ENCODE assay signal across 8 cellular contexts in the genomic region with DNA sequence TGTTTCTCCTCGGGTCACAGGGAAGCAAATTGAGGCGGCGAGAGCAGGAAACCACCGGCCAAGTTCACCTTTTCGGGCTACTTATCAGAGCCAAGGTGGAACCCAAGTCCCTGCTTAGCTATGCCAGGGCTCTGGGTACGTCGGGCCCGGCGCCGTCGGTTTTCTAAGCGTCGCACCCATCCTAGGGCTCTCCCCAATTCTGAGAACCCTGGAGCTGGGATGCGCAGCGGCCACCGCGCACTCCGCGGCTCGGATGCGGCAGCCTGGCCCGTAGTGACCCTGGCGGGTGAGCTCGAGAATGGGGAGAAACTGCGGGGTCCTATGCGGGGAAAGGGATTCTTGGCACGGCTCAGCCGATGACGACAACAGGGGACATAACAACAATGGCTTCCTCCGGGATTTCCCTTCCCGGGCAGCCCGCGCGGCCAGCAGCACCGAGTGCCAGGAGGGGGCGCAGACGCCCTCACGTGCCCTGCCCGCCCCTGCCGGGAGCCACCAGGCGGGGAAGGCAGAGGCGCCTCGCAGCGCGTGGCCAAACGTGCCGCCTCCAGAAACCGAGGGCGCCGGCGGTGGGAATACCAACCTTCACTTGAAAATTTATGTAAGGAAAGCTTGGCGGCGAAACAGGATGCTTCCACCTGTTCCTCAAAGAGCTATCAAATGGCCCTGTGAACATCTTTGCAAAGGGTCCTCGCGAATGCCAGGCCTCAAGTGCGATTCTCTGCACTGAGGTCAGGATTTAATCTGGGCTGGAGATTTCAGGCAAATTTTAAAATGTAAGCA. TPM values are rescaled to one million over a fixed set of nuclear protein-coding genes. Genes with fewer than 3 reads are reported as not detected.
DNase-seq lines count a peak whose midpoint lies in the region; ATAC-seq and TF ChIP-seq lines count a peak whose summit lies in the region.

No MANE protein-coding gene starts in this region.

- intact Hi-C loops in upper lobe of right lung (cut with DNase I), result no loop called here

- H2AFZ ChIP-seq in parathyroid adenoma, result peak overlapping the region; percentile 84

- H3K4me3 ChIP-seq in parathyroid adenoma (ENCODE audit: low read depth, low read length) (peak overlapping the region; percentile 20), upper lobe of right lung (peak overlapping the region; percentile 41)

- DNase-seq in DMS153 (lab: John Stamatoyannopoulos, UW) (peak; percentile 55), HuH-7.5 (ENCODE audit: low spot score) (peak; percentile 93), RPMI7951 (ENCODE audit: low read depth) (peak; percentile 48), germinal center (ENCODE audit: low spot score) (peak; percentile 84), upper lobe of right lung (peak; percentile 85)
- DNase-seq in activated effector memory CD4-positive, alpha-beta T cell treated with anti-CD3 and anti-CD28 coated beads, Interleukin-2, amount 50 U/mL, for 16 hours, result peak; percentile 88

- H3K27ac ChIP-seq in parathyroid adenoma (no peak overlapping the region), upper lobe of right lung (no peak overlapping the region)

- H3K36me3 ChIP-seq in parathyroid adenoma (ENCODE audit: control insufficient read depth, insufficient read depth, low read length) (no peaks in the 10 kb centered on the region), upper lobe of right lung (no peaks in the 10 kb centered on the region)

- H3K9me3 ChIP-seq in parathyroid adenoma (ENCODE audit: control insufficient read depth, low read length) (no peaks in the 10 kb centered on the region), upper lobe of right lung (no peaks in the 10 kb centered on the region)

- H3K79me2 ChIP-seq in parathyroid adenoma, result no peaks in the 10 kb centered on the region

- TF ChIP-seq CTCF in parathyroid adenoma (IDR thresholded peaks at IDR 0.05) (peak; percentile 70), upper lobe of right lung (IDR thresholded peaks at IDR 0.05) (peak; percentile 57)

- ATAC-seq in upper lobe of right lung (peak; percentile 79), GM19452 (IDR thresholded peaks at IDR 0.05; ENCODE audit: unreplicated experiment) (no peak)

- H3K27me3 ChIP-seq in parathyroid adenoma (ENCODE audit: control insufficient read depth, insufficient read depth, low read length), result no peaks in the 10 kb centered on the region
- peaks cover 85% of the 10 kb centered on the region for H3K27me3 ChIP-seq in upper lobe of right lung

- H3K4me1 ChIP-seq in parathyroid adenoma, result peaks cover 5% of the 10 kb centered on the region
- H3K4me1 ChIP-seq in upper lobe of right lung, result peaks cover 29% of the 10 kb centered on the region

- peak overlapping the region; percentile 68 for H3K4me2 ChIP-seq in parathyroid adenoma (ENCODE audit: low read length)

- H3K9ac ChIP-seq in parathyroid adenoma, result no peak overlapping the region

RNA-seq across cellular contexts. Expression of a gene that starts 2.1 kb away (rescaled TPM):
- total RNA-seq in RPMI7951 (2014; rRNA removed; shearing (Covaris generic)), result not detected in 2 replicates
- 0.58 TPM for total RNA-seq in upper lobe of right lung

RNA-seq across cellular contexts. Expression of a gene that starts 10.3 kb away (rescaled TPM):
- total RNA-seq in RPMI7951 (2014; rRNA removed; shearing (Covaris generic)), result not detected in 2 replicates
- total RNA-seq in upper lobe of right lung, result not detected

RNA-seq across cellular contexts. Expression of a gene that starts 17.3 kb away (rescaled TPM):
- total RNA-seq in RPMI7951 (2014; rRNA removed; shearing (Covaris generic)), result 0.10 TPM in 1 of 2 replicates, not detected in the other
- total RNA-seq in upper lobe of right lung, result not detected

RNA-seq across cellular contexts. Expression of a gene that starts 43.3 kb away (rescaled TPM):
- total RNA-seq in RPMI7951 (2014; rRNA removed; shearing (Covaris generic)), result 0.48 and 2.1 TPM in 2 replicates
- 2.8 TPM for total RNA-seq in upper lobe of right lung

RNA-seq across cellular contexts. Expression of a gene that starts 47.8 kb away (rescaled TPM):
- total RNA-seq in RPMI7951 (2014; rRNA removed; shearing (Covaris generic)), result 22.7 and 32.7 TPM in 2 replicates
- total RNA-seq in upper lobe of right lung, result 27.1 TPM
